ENCODE assay signal across 9 cellular contexts in genomic region chr20:31894980-31895675, GRCh38. TPM values are rescaled to one million over a fixed set of nuclear protein-coding genes. Genes with fewer than 3 reads are reported as not detected.
DNase-seq lines count a peak whose midpoint lies in the region; ATAC-seq, FAIRE-seq and TF ChIP-seq lines count a peak whose summit lies in the region.
"Had no signal": no experiment of that assay in that cellular context is flagged by ENCODE, and none has a peak within 500 bp of the region (broad histone marks: within the 10 kb centered on the region; RNA-seq: fewer than 3 reads in every experiment).

No MANE protein-coding gene starts in this region.

- ATAC-seq in GM18867 (IDR thresholded peaks at IDR 0.05; ENCODE audit: unreplicated experiment) (peak; percentile 92), HG02938 (IDR thresholded peaks at IDR 0.05; ENCODE audit: unreplicated experiment) (peak; percentile 98)

- H3K27ac ChIP-seq in esophagus squamous epithelium, result peak overlapping the region in 3 of 4 donors; percentile 43 to 53 (median 50)

- TF ChIP-seq POLR2A in esophagus squamous epithelium (IDR thresholded peaks at IDR 0.05), result peak in 1 of 4 donors; percentile 15

- intact Hi-C loops in esophagus squamous epithelium (cut with DNase I), result no loop called here

- 34 to 43% methylated on average over 8 of the region's 8 CpGs for WGBS in esophagus squamous epithelium, 2 donors

- no peaks in the 10 kb centered on the region for H3K27me3 ChIP-seq in esophagus squamous epithelium

- no peaks in the 10 kb centered on the region for H3K9me3 ChIP-seq in esophagus squamous epithelium

- TF ChIP-seq CTCF in esophagus squamous epithelium (IDR thresholded peaks at IDR 0.05), result no peak

- H3K36me3 ChIP-seq in esophagus squamous epithelium, result no peaks in the 10 kb centered on the region

- H3K4me1 ChIP-seq in esophagus squamous epithelium, result peaks cover 0 to 5% (median 0%) of the 10 kb centered on the region in 3 donors

- FAIRE-seq in RCC 7860 (lab: Jason Lieb, UNC), result no peak
- FAIRE-seq: colon had no signal

- DNase-seq in AG08396 (ENCODE audit: low spot score), result peak; percentile 71
- DNase-seq in RCC 7860 (ENCODE audit: low spot score), result peak; percentile 17
- peak; percentile 5 for DNase-seq in esophagus squamous epithelium (lab: John Stamatoyannopoulos, UW)
- peak; percentile 4 for DNase-seq in occipital lobe (lab: John Stamatoyannopoulos, UW)
- no peak for DNase-seq in activated T-cell treated with anti-CD3 and anti-CD28 coated beads for 4 hours
- DNase-seq in NCI-H2081 treated with DMSO at 0.1 percent for 48 hours (lab: John Stamatoyannopoulos, UW), result no peak

- H3K4me3 ChIP-seq in esophagus squamous epithelium, result no peak overlapping the region

RNA-seq across cellular contexts. Expression of gene TTLL9, which starts 24.7 kb away (rescaled TPM):
- total RNA-seq in esophagus squamous epithelium, result under 1 TPM in 2 of 4 donors, not detected in 2; 0.09 to 0.38 TPM
- 1.7 TPM for total RNA-seq in occipital lobe

RNA-seq across cellular contexts. Expression of gene DUSP15, which starts 24.8 kb away (rescaled TPM):
- under 1 TPM; 0.32 to 0.44 (median 0.38) TPM for total RNA-seq in esophagus squamous epithelium
- 3.0 TPM for total RNA-seq in occipital lobe

RNA-seq across cellular contexts. Expression of gene FOXS1, which starts 49.7 kb away (rescaled TPM):
- total RNA-seq in esophagus squamous epithelium (under 1 TPM in 2 of 4 donors, not detected in 2; 0.32 to 0.38 TPM), occipital lobe (0.78 TPM)

RNA-seq across cellular contexts. Expression of gene PDRG1, which starts 56.7 kb away (rescaled TPM):
- total RNA-seq in esophagus squamous epithelium (10 to 100 TPM in 3 of 4 donors, 1 to 10 TPM in 1; 6.6 to 14.8 (median 11.1) TPM), occipital lobe (4.1 TPM)

Comparison
In these comparisons a context has a peak if more than half of its experiments do, and no peak if none do; other contexts are left out.
1. DNase-seq: peak in AG08396 (single experiment), RCC 7860 (single experiment), esophagus squamous epithelium (single experiment) and occipital lobe (single experiment); none in activated T-cell treated with anti-CD3 and anti-CD28 coated beads for 4 hours (single experiment) and NCI-H2081 treated with DMSO at 0.1 percent for 48 hours (single experiment).